In the genomic region with DNA sequence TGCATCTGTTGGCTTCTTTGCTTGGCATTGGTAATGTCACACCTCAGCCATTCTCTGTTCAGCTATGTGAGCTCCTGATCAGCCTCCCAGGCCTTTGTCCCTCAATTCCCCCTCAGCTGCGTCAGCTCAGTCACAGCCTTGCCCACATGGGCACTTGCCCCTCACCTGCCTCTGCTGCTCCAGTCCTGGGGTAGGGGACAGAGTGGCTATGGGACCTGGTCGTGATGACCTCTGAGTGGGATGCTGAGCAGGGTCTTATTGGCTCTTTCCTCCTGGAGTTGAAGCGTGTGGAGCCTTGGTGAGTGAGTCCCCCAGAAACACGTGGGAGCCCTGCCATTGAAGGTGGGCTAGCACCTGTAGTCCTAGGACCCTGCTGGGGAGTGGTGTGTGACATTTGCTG, we compare ENCODE assay signal across 23 cellular contexts.
"Had no signal": no experiment of that assay in that cellular context is flagged by ENCODE, and none has a peak within 500 bp of the region (broad histone marks: within the 10 kb centered on the region; RNA-seq: fewer than 3 reads in every experiment).

No MANE protein-coding gene starts in this region.

- H3K79me2 ChIP-seq: hepatocyte had no signal

- DNase-seq: heart right ventricle; lower lobe of right lung; mammary epithelial cell; mesenchymal stem cell; naive B cell; ovary; retina; stimulated activated CD4-positive, alpha-beta T cell treated with anti-CD3 and anti-CD28 coated beads, Interleukin-4, amount 100 ng/mL, for 24 hours; stimulated activated naive CD4-positive, alpha-beta T cell treated with Interleukin-2 at 50 U/mL for 16 hours; stimulated activated naive CD8-positive, alpha-beta T cell treated with anti-CD3 and anti-CD28 coated beads, Interleukin-15, amount 100 ng/mL, for 72 hours; substantia nigra; upper lobe of left lung had no signal

- H3K9me3 ChIP-seq: heart right ventricle, lower lobe of right lung, ovary, prostate gland, tibial nerve, upper lobe of left lung, vagina had no signal

- ATAC-seq: heart right ventricle; lower lobe of right lung; natural killer cell treated with Interleukin-12 subunit alpha and Interleukin-12 subunit beta and Interleukin-15 and Interleukin-18, amount 100 ng/mL, for 72 hours; right cardiac atrium; sciatic nerve; stimulated activated memory B cell treated with anti-CD40 and anti-IgM and Interleukin-4, amounts not matched to agents 10 μg/mL and 1 μg/mL and 100 μg/mL, for 72 hours; stimulated activated naive CD8-positive, alpha-beta T cell treated with anti-CD3 and anti-CD28 coated beads, Interleukin-15, amount 100 ng/mL, for 72 hours had no signal

- H3K36me3 ChIP-seq: heart right ventricle, lower lobe of right lung, ovary, prostate gland, tibial nerve, upper lobe of left lung, vagina had no signal

- H3K4me1 ChIP-seq: lower lobe of right lung, prostate gland, tibial nerve, upper lobe of left lung, vagina had no signal

- H3K27ac ChIP-seq: heart right ventricle, hepatocyte, lower lobe of right lung, ovary, prostate gland, skin epidermis, tibial nerve, upper lobe of left lung, vagina had no signal

- H3K9me3 Mint-ChIP-seq: mesothelial cell of epicardium; natural killer cell treated with Interleukin-12 subunit alpha and Interleukin-12 subunit beta and Interleukin-15 and Interleukin-18, amount 100 ng/mL, for 72 hours; stimulated activated memory B cell treated with anti-CD40 and anti-IgM and Interleukin-4, amounts not matched to agents 10 μg/mL and 1 μg/mL and 100 μg/mL, for 72 hours; stimulated activated naive CD8-positive, alpha-beta T cell treated with anti-CD3 and anti-CD28 coated beads, Interleukin-15, amount 100 ng/mL, for 72 hours had no signal

- H3K27me3 Mint-ChIP-seq: stimulated activated naive CD8-positive, alpha-beta T cell treated with anti-CD3 and anti-CD28 coated beads, Interleukin-15, amount 100 ng/mL, for 72 hours had no signal

- H3K4me3 Mint-ChIP-seq: mesothelial cell of epicardium; natural killer cell treated with Interleukin-12 subunit alpha and Interleukin-12 subunit beta and Interleukin-15 and Interleukin-18, amount 100 ng/mL, for 72 hours; neural crest cell; stimulated activated memory B cell treated with anti-CD40 and anti-IgM and Interleukin-4, amounts not matched to agents 10 μg/mL and 1 μg/mL and 100 μg/mL, for 72 hours; stimulated activated naive CD8-positive, alpha-beta T cell treated with anti-CD3 and anti-CD28 coated beads, Interleukin-15, amount 100 ng/mL, for 72 hours had no signal

- H3K4me3 ChIP-seq: heart right ventricle, hepatocyte, lower lobe of right lung, ovary, prostate gland, skin epidermis, tibial nerve, upper lobe of left lung, vagina had no signal

- H3K27ac Mint-ChIP-seq: mesothelial cell of epicardium; naive B cell; natural killer cell treated with Interleukin-12 subunit alpha and Interleukin-12 subunit beta and Interleukin-15 and Interleukin-18, amount 100 ng/mL, for 72 hours; stimulated activated memory B cell treated with anti-CD40 and anti-IgM and Interleukin-4, amounts not matched to agents 10 μg/mL and 1 μg/mL and 100 μg/mL, for 72 hours; stimulated activated naive CD8-positive, alpha-beta T cell treated with anti-CD3 and anti-CD28 coated beads, Interleukin-15, amount 100 ng/mL, for 72 hours had no signal

- H3K4me1 Mint-ChIP-seq: mesothelial cell of epicardium; naive B cell; stimulated activated memory B cell treated with anti-CD40 and anti-IgM and Interleukin-4, amounts not matched to agents 10 μg/mL and 1 μg/mL and 100 μg/mL, for 72 hours had no signal

- H3K36me3 Mint-ChIP-seq: mesothelial cell of epicardium; naive B cell; natural killer cell treated with Interleukin-12 subunit alpha and Interleukin-12 subunit beta and Interleukin-15 and Interleukin-18, amount 100 ng/mL, for 72 hours; stimulated activated memory B cell treated with anti-CD40 and anti-IgM and Interleukin-4, amounts not matched to agents 10 μg/mL and 1 μg/mL and 100 μg/mL, for 72 hours had no signal

- H2AFZ ChIP-seq: hepatocyte had no signal

- H3K27me3 ChIP-seq: hepatocyte, ovary, upper lobe of left lung, vagina had no signal

- H3K4me2 ChIP-seq: hepatocyte had no signal
